19 cellular contexts compared by ENCODE assay signal in genomic region chr12:66767454-66768002, GRCh38.
"Had no signal": no experiment of that assay in that cellular context is flagged by ENCODE, and none has a peak within 500 bp of the region (broad histone marks: within the 10 kb centered on the region; RNA-seq: fewer than 3 reads in every experiment).

No MANE protein-coding gene starts in this region.

- H3K4me3 ChIP-seq: gastrocnemius medialis, lung, tibial nerve, vagina had no signal

- DNase-seq: activated CD4-positive, alpha-beta T cell treated with anti-CD3 and anti-CD28 coated beads, Interleukin-2, amount 50 U/mL, for 4 hours; activated T-cell treated with anti-CD3 and anti-CD28 coated beads for 4 hours; cerebellar nuclear complex; cortex of kidney; gastrocnemius medialis; head of caudate nucleus; kidney; nucleus accumbens; posterior cingulate gyrus; stimulated activated CD4-positive, alpha-beta T cell treated with anti-CD3 and anti-CD28 coated beads, Interleukin-12 subunit alpha, Interleukin-12 subunit beta, amount 100 ng/mL, for 4 hours; stimulated activated CD4-positive, alpha-beta T cell treated with anti-CD3 and anti-CD28 coated beads, Interleukin-2, amount 100 ng/mL, for 24 hours; stimulated activated naive CD8-positive, alpha-beta T cell treated with anti-CD3 and anti-CD28 coated beads, Interleukin-15, Interleukin-2, amounts not matched to agents 100 U/mL and 50 U/mL, for 24 hours; substantia nigra had no signal

- H3K9me3 Mint-ChIP-seq: activated T-helper 1 cell treated with anti-CD3 and anti-CD28 coated beads, Interleukin-12 subunit alpha, Interleukin-12 subunit beta, Interleukin-2, Interleukin-4 antibody, amounts not matched to agents 30 ng/mL and 10 ng/mL and 1 ng/mL, durations not matched to agents 14 hours and 24 hours and 36 hours; nephron had no signal

- ATAC-seq: gastrocnemius medialis; left lobe of liver; stimulated activated naive CD8-positive, alpha-beta T cell treated with anti-CD3 and anti-CD28 coated beads, Interleukin-15, Interleukin-2, amounts not matched to agents 100 U/mL and 50 U/mL, for 24 hours had no signal

- H3K27me3 ChIP-seq: gastrocnemius medialis, tibial nerve, vagina had no signal

- H3K36me3 ChIP-seq: gastrocnemius medialis, tibial nerve, vagina had no signal

- H3K27ac ChIP-seq: gastrocnemius medialis, tibial nerve, vagina had no signal

- H3K4me3 Mint-ChIP-seq: activated T-helper 1 cell treated with anti-CD3 and anti-CD28 coated beads, Interleukin-12 subunit alpha, Interleukin-12 subunit beta, Interleukin-2, Interleukin-4 antibody, amounts not matched to agents 30 ng/mL and 10 ng/mL and 1 ng/mL, durations not matched to agents 14 hours and 24 hours and 36 hours; nephron had no signal

- H3K9me3 ChIP-seq: gastrocnemius medialis, tibial nerve, vagina had no signal

- H3K4me1 ChIP-seq: gastrocnemius medialis, tibial nerve, vagina had no signal

- H3K27ac Mint-ChIP-seq: activated T-helper 1 cell treated with anti-CD3 and anti-CD28 coated beads, Interleukin-12 subunit alpha, Interleukin-12 subunit beta, Interleukin-2, Interleukin-4 antibody, amounts not matched to agents 30 ng/mL and 10 ng/mL and 1 ng/mL, durations not matched to agents 14 hours and 24 hours and 36 hours; nephron had no signal

- H3K4me1 Mint-ChIP-seq: nephron had no signal
